Comparison of ENCODE assay signal across 8 cellular contexts in the genomic region with DNA sequence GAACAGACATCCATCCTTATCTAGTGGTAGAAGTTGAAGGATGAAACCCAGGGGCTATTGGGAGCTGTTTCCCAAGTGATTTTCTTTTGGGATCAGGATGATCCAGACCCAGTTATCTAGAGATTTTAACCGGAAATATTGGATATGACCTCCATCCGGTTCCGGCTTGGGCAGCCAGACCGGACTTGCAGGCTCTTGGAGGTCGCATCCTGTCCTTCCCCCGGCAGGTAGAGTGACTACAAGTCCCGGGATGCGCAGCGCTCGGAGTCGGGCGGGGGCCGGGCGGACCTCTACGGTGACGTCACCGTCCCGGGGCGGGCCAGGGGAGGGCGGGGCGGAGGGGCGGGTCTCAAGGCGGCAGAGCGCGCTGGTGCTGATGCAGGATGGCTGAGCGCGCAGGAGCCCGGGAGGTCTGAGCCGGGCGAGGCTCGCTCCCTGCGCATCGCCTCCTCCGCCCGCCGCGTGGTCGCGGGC. TPM values are rescaled to one million over a fixed set of nuclear protein-coding genes. Genes with fewer than 3 reads are reported as not detected.
A peak's percentile ranks its signal among the peaks of the same experiment; 100 is the strongest.
DNase-seq lines count a peak whose midpoint lies in the region; ATAC-seq and TF ChIP-seq lines count a peak whose summit lies in the region.

A gene (plus strand): TSS at position 360 of the 474 bp plus-strand sequence. CDS start 391 bp downstream, outside the sequence.

- in situ Hi-C loops in KBM-7 (cut with MboI; ENCODE audit: low pct_unique_long_range_greater_than_20kb, low sequenced_read_pairs) = no loop called here
- in situ Hi-C loops in SK-MEL-5 (cut with HindIII; ENCODE audit: low pct_unique_long_range_greater_than_20kb, low sequenced_read_pairs) = no loop called here

- no peaks in the 10 kb centered on the region for H3K27me3 ChIP-seq in thoracic aorta (replicated peaks; ENCODE audit: insufficient read depth)

- DNase-seq in DMS153 (lab: John Stamatoyannopoulos, UW) (peak; percentile 94), KBM-7 (peak; percentile 32), SK-MEL-5 (ENCODE audit: low read depth, low spot score) (peak; percentile 77), glomerular visceral epithelial cell (ENCODE audit: extremely low spot score) (peak; percentile 97), osteocyte (ENCODE audit: extremely low spot score, unreplicated experiment) (peak; percentile 92), thoracic aorta (ENCODE audit: low spot score) (peak; percentile 6)
- peak; percentile 87 for DNase-seq in activated naive CD4-positive, alpha-beta T cell treated with anti-CD3 and anti-CD28 coated beads, Interleukin-2, amount 50 U/mL, for 16 hours

- H3K27ac ChIP-seq in thoracic aorta = no peak within 1 kb of the TSS

- H3K4me1 ChIP-seq in thoracic aorta (ENCODE audit: control insufficient read depth in 1 of 2, low read depth in 2 of 2) = peaks cover 8 to 15% of the 10 kb centered on the region in 2 donors

- H3K4me1 Mint-ChIP-seq in osteocyte (ENCODE audit: unreplicated experiment) = peaks cover 13% of the 10 kb centered on the region

- ATAC-seq in GM21737 (IDR thresholded peaks at IDR 0.05; ENCODE audit: unreplicated experiment) (peak; percentile 96), thoracic aorta (ENCODE audit: insufficient number of reproducible peaks, low FRiP score, low read depth) (no peak)

- peak within 1 kb of the TSS; percentile 77 for H3K4me3 Mint-ChIP-seq in osteocyte (ENCODE audit: unreplicated experiment)

- no peaks in the 10 kb centered on the region for H3K9me3 Mint-ChIP-seq in osteocyte (ENCODE audit: unreplicated experiment)

- H3K27ac Mint-ChIP-seq in osteocyte (ENCODE audit: unreplicated experiment) = no peak within 1 kb of the TSS

- no peaks in the 10 kb centered on the region for H3K36me3 ChIP-seq in thoracic aorta

- TF ChIP-seq CTCF in osteocyte (IDR thresholded peaks at IDR 0.05) = no peak
- TF ChIP-seq CTCF in thoracic aorta (IDR thresholded peaks at IDR 0.05) = no peak

- H3K4me3 ChIP-seq in thoracic aorta = peak within 1 kb of the TSS; percentile 74

- H3K36me3 Mint-ChIP-seq in osteocyte (ENCODE audit: unreplicated experiment) = no peaks in the 10 kb centered on the region

- no peaks in the 10 kb centered on the region for H3K9me3 ChIP-seq in thoracic aorta

- peaks cover 15% of the 10 kb centered on the region for H3K27me3 Mint-ChIP-seq in osteocyte (ENCODE audit: unreplicated experiment)

RNA-seq across cellular contexts. Expression of the gene that starts here (rescaled TPM):
- 1.3 and 1.4 TPM in 2 replicates for total RNA-seq in SK-MEL-5 (2014; rRNA removed; shearing (Covaris generic))
- 0.86 and 1.3 TPM in 2 replicates for polyA plus RNA-seq in SK-MEL-5 (2015; cell fraction: cytosol; rRNA removed)
- polyA plus RNA-seq in SK-MEL-5 (2015; cell fraction: nucleus; rRNA removed) = 0.34 and 2.4 TPM in 2 replicates
- total RNA-seq in osteocyte (10.2 and 10.7 TPM in 2 replicates), thoracic aorta (1 to 10 TPM; 4.5 to 7.3 TPM)

Comparison
In these comparisons a context has a peak if more than half of its experiments do, and no peak if none do; other contexts are left out.
1. DNase-seq: peak in every context shown above with its lines; median percentile 97 in glomerular visceral epithelial cell; 94 in DMS153; 92 in osteocyte; 87 in activated naive CD4-positive, alpha-beta T cell treated with anti-CD3 and anti-CD28 coated beads, Interleukin-2, amount 50 U/mL, for 16 hours; 77 in SK-MEL-5; 32 in KBM-7; 6 in thoracic aorta.